ENCODE assay signal across 10 cellular contexts in genomic region chr18:28735731-28736130, GRCh38.
A peak's percentile ranks its signal among the peaks of the same experiment; 100 is the strongest.
DNase-seq lines count a peak whose midpoint lies in the region; ATAC-seq, FAIRE-seq and TF ChIP-seq lines count a peak whose summit lies in the region.
"Had no signal": no experiment of that assay in that cellular context is flagged by ENCODE, and none has a peak within 500 bp of the region (broad histone marks: within the 10 kb centered on the region; RNA-seq: fewer than 3 reads in every experiment).

No MANE protein-coding gene starts in this region.

- TF ChIP-seq CTCF in PC-9 (conservative IDR thresholded peaks at IDR 0.05) = no peak

- H2AFZ ChIP-seq in neuronal stem cell (ENCODE audit: low read length) = peak overlapping the region; percentile 14
- no peak overlapping the region for H2AFZ ChIP-seq in PC-9

- CTCF ChIA-PET in PC-9 (lab: Charles Lee) = no interaction called here

- intact Hi-C loops in PC-9 (cut with micrococcal nuclease; ENCODE audit: unreplicated experiment) = no loop called here

- H3K27me3 ChIP-seq in neuronal stem cell (ENCODE audit: control insufficient read depth in 3 of 3, insufficient read depth in 3 of 3, low read depth in 1 of 3, low read length in 3 of 3) (no peaks in the 10 kb centered on the region), PC-9 (ENCODE audit: insufficient read depth, low read depth) (no peaks in the 10 kb centered on the region)

- BruUV-seq in PC-9 (replicated peaks; lab: Mats Ljungman, UMichigan) = no TSS peak

- H3K14ac ChIP-seq in neuronal stem cell (ENCODE audit: low read length) = no peak overlapping the region

- H3K79me1 ChIP-seq in neuronal stem cell (ENCODE audit: low read depth, low read length) = no peaks in the 10 kb centered on the region

- H4K8ac ChIP-seq in neuronal stem cell (ENCODE audit: low read depth, low read length) = no peak overlapping the region

- H3K4me3 ChIP-seq in neuronal stem cell (ENCODE audit: low read length in 2 of 2) (no peak overlapping the region), PC-9 (no peak overlapping the region)

- H3K27ac ChIP-seq in neuronal stem cell (replicated peaks; ENCODE audit: low read length) = no peak overlapping the region
- H3K27ac ChIP-seq in PC-9 = no peak overlapping the region

- no peak for ATAC-seq in GM21723 (IDR thresholded peaks at IDR 0.05; ENCODE audit: unreplicated experiment)

- no peak overlapping the region for H2BK5ac ChIP-seq in neuronal stem cell (ENCODE audit: low read length)

- no peak overlapping the region for H2BK15ac ChIP-seq in neuronal stem cell (ENCODE audit: low read length)

- H3K4me2 ChIP-seq in neuronal stem cell (ENCODE audit: insufficient read depth, low read length, poor library complexity, severe bottlenecking) (no peak overlapping the region), PC-9 (no peak overlapping the region)

- no peak overlapping the region for H3K23ac ChIP-seq in neuronal stem cell (ENCODE audit: low read depth, low read length, poor library complexity)

- H3K4me1 ChIP-seq in neuronal stem cell (ENCODE audit: control insufficient read depth in 2 of 2, insufficient read depth in 1 of 2, low read depth in 1 of 2, low read length in 2 of 2) (peaks cover 0 to 10% of the 10 kb centered on the region in 2 donors), PC-9 (replicated peaks; ENCODE audit: insufficient read depth) (no peaks in the 10 kb centered on the region)

- peaks cover 0 to under 1% of the 10 kb centered on the region in 2 donors for H3K9me3 ChIP-seq in neuronal stem cell (replicated peaks in 1 of 2; ENCODE audit: control insufficient read depth in 2 of 2, insufficient read depth in 1 of 2, low read depth in 1 of 2, low read length in 2 of 2)
- no peaks in the 10 kb centered on the region for H3K9me3 ChIP-seq in PC-9 (ENCODE audit: insufficient read depth, low read depth)

- DNase-seq in EH (ENCODE audit: low read depth) = peak; percentile 94
- peak; percentile 68 for DNase-seq in RCC 7860 (ENCODE audit: low spot score)
- DNase-seq in fibroblast of gingiva (ENCODE audit: low read depth) = peak; percentile 78
- no peak for DNase-seq in neuronal stem cell (ENCODE audit: low spot score)
- no peak for DNase-seq in GM19238 (ENCODE audit: insufficient read length, low spot score)
- no peak for DNase-seq in HK-2 (ENCODE audit: unreplicated experiment)
- DNase-seq in PC-9 = no peak
- DNase-seq: NCI-H345 had no signal

- POLR2A ChIA-PET in PC-9 (lab: Charles Lee; ENCODE audit: unreplicated experiment) = no interaction called here

- no peak overlapping the region for H3K18ac ChIP-seq in neuronal stem cell (ENCODE audit: low read length)

- no peak overlapping the region for H3K9ac ChIP-seq in neuronal stem cell (ENCODE audit: low read depth, low read length, poor library complexity)

- no peak for FAIRE-seq in RCC 7860 (lab: Jason Lieb, UNC)
- FAIRE-seq: frontal cortex had no signal

- H3K4ac ChIP-seq in neuronal stem cell (ENCODE audit: low read length) = no peak overlapping the region

- no peaks in the 10 kb centered on the region for H4K20me1 ChIP-seq in PC-9 (ENCODE audit: insufficient read depth)

- no peaks in the 10 kb centered on the region for H3K79me2 ChIP-seq in PC-9 (ENCODE audit: low read depth)

- no peaks in the 10 kb centered on the region for H3K36me3 ChIP-seq in neuronal stem cell (replicated peaks in 1 of 2; ENCODE audit: control insufficient read depth in 2 of 2, insufficient read depth in 2 of 2, low read length in 2 of 2)
- H3K36me3 ChIP-seq in PC-9 (ENCODE audit: low read depth) = no peaks in the 10 kb centered on the region

- H2BK120ac ChIP-seq in neuronal stem cell (ENCODE audit: low read depth, low read length) = no peak overlapping the region

- H2AK5ac ChIP-seq in neuronal stem cell (ENCODE audit: low read depth, low read length) = no peak overlapping the region

- H3F3A ChIP-seq in PC-9 (ENCODE audit: insufficient read depth, low read depth) = no peaks in the 10 kb centered on the region

- H4K91ac ChIP-seq in neuronal stem cell (ENCODE audit: low read depth, low read length, poor library complexity) = no peak overlapping the region

- no peaks in the 10 kb centered on the region for H3K9me2 ChIP-seq in PC-9 (ENCODE audit: insufficient read depth)

- H2BK12ac ChIP-seq in neuronal stem cell (ENCODE audit: low read length) = no peak overlapping the region

- WGBS in neuronal stem cell (ENCODE audit: extremely low coverage in 2 of 2, insufficient read length in 2 of 2, insufficient replicate concordance in 1 of 2), 2 donors = no CpG with 5 or more reads among the region's 2 CpGs

Comparison
In these comparisons a context has a peak if more than half of its experiments do, and no peak if none do; other contexts are left out.
1. DNase-seq: peak in EH (single experiment), RCC 7860 (single experiment) and fibroblast of gingiva (single experiment); none in neuronal stem cell (single experiment), GM19238 (single experiment), HK-2 (single experiment) and PC-9 (0 of 2).